1 cellular context compared by ENCODE assay signal in genomic region chr16:88783391-88784073, GRCh38.
TF ChIP-seq lines count a peak whose summit lies in the region.

No MANE protein-coding gene starts in this region.

TF ChIP-seq in GM23338, 12 proteins besides CTCF, POLR2A, EP300 and RAD21 (continued from another document):
- no peak for TF ChIP-seq ZNF462 (CRISPR knock-in tag; IDR thresholded peaks at IDR 0.05)
